In the genomic region with DNA sequence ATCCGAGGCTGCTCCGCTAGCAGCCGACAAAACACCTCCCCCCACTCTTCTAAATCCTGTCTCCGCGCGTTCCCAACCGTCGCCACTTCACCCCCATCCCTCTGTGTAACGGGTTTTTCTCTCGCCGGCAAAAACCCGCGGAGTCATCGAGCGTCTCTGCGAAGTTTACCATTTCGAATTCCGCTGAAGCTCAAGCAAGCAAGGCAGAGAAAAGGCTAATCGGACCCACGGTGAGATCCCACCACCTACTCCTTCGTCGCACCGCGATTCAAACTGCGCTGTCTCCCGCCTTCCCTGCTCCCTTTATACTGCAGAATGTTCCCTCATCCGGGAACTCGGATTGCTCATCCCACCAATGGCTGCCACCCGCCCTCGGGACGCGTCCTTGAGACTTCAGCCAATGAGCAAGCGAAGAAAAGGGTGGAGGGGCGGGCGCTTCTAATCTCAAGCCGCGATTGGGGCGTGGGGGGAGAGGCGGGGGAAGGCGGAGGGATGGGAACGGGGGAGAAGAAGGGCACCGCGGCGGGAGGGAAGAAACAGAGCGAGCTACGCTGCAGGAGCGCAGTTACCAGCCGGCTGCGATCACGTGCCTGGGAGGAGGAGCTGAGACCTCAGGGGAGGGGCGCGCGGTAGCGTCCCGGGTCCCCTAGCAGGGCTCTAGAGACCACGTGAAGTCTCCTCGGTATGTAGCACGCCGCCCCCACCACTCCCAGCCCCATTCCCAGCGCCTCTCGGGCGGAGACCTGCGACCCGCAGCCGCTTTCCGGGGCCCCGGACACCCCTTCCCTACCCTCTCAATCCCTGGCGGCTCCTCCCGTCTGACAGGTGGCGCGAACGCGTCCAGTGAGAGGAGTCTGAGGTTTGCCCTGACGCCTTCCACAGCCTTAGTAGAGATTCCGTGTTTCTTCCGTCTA, we compare ENCODE assay signal across 8 cellular contexts. TPM values are rescaled to one million over a fixed set of nuclear protein-coding genes. Genes with fewer than 3 reads are reported as not detected.
A peak's percentile ranks its signal among the peaks of the same experiment; 100 is the strongest.
DNase-seq lines count a peak whose midpoint lies in the region; ATAC-seq and TF ChIP-seq lines count a peak whose summit lies in the region.

A gene (minus strand): TSS at position 277 of the 914 bp plus-strand sequence. CDS start 105 bp downstream, at position 172.

- H3K4me1 ChIP-seq in smooth muscle cell (ENCODE audit: low read depth): peaks cover 26% of the 10 kb centered on the region

- H3K4me3 ChIP-seq in WI38 (ENCODE audit: low read depth, low read length): peak within 1 kb of the TSS; percentile 92
- peak within 1 kb of the TSS; percentile 92 to 94 for H3K4me3 ChIP-seq in cardiac fibroblast (replicated peaks in 1 of 2; ENCODE audit: low read depth in 2 of 2, low read length in 2 of 2)
- peak within 1 kb of the TSS; percentile 87 for H3K4me3 ChIP-seq in smooth muscle cell

- peaks cover 25% of the 10 kb centered on the region for H3K79me2 ChIP-seq in smooth muscle cell (ENCODE audit: low read depth)

- in situ Hi-C loops in GM18951 (cut with MboI; ENCODE audit: low sequenced_read_pairs, unreplicated experiment): no loop called here

- H3F3A ChIP-seq in smooth muscle cell (ENCODE audit: low read depth): peaks cover 21% of the 10 kb centered on the region

- TF ChIP-seq CTCF in WI38 (IDR thresholded peaks at IDR 0.05; ENCODE audit: low read depth, low read length): no peak
- no peak for TF ChIP-seq CTCF in cardiac fibroblast (IDR thresholded peaks at IDR 0.05; ENCODE audit: low read depth, low read length)
- TF ChIP-seq CTCF in smooth muscle cell (IDR thresholded peaks at IDR 0.05; ENCODE audit: borderline replicate concordance, insufficient read depth, poor library complexity, severe bottlenecking): no peak

- peak; percentile 99 for TF ChIP-seq POLR2A in GM18951 (IDR thresholded peaks at IDR 0.05; ENCODE audit: extremely low read depth, insufficient read depth, insufficient read length)

- H3K4me2 ChIP-seq in smooth muscle cell: peak within 1 kb of the TSS; percentile 95

- ATAC-seq in HG03175 (IDR thresholded peaks at IDR 0.05; ENCODE audit: unreplicated experiment): peak; percentile 58

- no peaks in the 10 kb centered on the region for H3K9me3 ChIP-seq in smooth muscle cell (replicated peaks; ENCODE audit: low read depth)

- peak; percentile 98 for DNase-seq in AG08396 (ENCODE audit: low spot score)
- DNase-seq in NCI-H2227 treated with DMSO at 0.1 percent for 48 hours (lab: John Stamatoyannopoulos, UW): peak; percentile 95
- peak; percentile 99 for DNase-seq in cardiac fibroblast (ENCODE audit: low read depth in 2 of 2)
- peak; percentile 95 for DNase-seq in iPS-NIHi7 (ENCODE audit: extremely low spot score)
- DNase-seq in smooth muscle cell (lab: John Stamatoyannopoulos, UW; ENCODE audit: unreplicated experiment): peak; percentile 92

- H3K27ac ChIP-seq in smooth muscle cell (ENCODE audit: low read depth): peak within 1 kb of the TSS; percentile 85

- H4K20me1 ChIP-seq in smooth muscle cell (ENCODE audit: low read depth): peaks cover 12% of the 10 kb centered on the region

- H3K36me3 ChIP-seq in smooth muscle cell (ENCODE audit: low read depth): no peaks in the 10 kb centered on the region

- under 1% methylated on average over 46 of the region's 76 CpGs for WGBS in smooth muscle cell (ENCODE audit: low lambda C conversion rate)

- H3K9ac ChIP-seq in smooth muscle cell (ENCODE audit: low read depth): peak within 1 kb of the TSS; percentile 88

- H2AFZ ChIP-seq in smooth muscle cell (ENCODE audit: low read depth): peak within 1 kb of the TSS; percentile 99

- H3K27me3 ChIP-seq in smooth muscle cell (ENCODE audit: low read depth): no peaks in the 10 kb centered on the region

RNA-seq across cellular contexts. Expression of the gene that starts here (rescaled TPM):
- total RNA-seq in smooth muscle cell: 469 and 497 TPM in 2 replicates
- 531 and 534 TPM in 2 replicates for polyA plus RNA-seq in smooth muscle cell

Comparison
In these comparisons a context has a peak if more than half of its experiments do, and no peak if none do; other contexts are left out.
1. Peak in every context shown above with its lines: DNase-seq, ATAC-seq, H3K4me3 ChIP-seq and H3K27ac ChIP-seq.